1 cellular context compared by ENCODE assay signal in the genomic region with DNA sequence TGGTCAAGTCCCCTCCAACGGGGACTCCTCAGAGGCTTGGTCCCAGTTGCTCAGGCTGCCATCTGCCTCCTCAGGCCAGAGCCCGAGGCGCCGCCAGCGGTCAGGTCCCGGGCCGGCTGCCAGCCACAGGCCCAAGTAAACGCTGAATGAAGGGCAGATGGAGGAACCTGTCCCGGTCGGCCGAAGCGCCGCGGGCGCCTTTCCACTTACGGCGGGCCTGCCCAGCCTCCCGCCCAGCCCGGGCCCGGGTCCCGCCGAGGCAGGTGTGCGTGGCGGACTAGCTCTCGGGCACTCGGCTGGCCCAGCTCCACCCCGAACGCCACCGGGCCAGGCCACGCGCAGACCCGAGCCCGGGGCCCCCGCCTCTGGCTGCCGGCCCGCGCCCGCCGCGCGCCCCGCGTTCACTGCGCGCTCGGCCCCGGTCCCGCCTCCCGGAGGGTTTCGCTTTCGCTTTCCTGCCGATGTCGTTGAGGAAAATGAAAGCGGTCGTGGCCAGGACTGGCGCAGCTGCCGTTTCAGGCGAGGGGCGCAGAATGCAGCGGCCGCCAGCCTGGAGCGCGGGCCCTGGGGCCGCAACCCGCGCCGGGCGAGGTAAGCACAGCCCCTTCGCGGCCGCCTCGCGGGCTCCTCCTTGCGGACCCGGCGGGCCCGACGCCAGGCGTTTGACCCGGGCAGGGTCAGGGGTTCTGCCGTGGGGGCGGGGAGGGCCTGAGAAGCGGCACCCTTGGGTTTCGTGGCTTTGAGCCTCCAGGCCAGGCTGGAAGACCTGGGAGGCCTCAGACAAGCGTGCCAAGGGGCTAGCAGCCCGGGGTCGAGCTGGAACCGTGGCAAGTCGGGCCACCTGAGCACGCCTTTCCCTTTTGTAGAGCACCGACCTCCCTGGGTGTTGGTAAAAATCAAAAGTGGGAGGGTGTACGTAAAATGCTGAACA.
TF ChIP-seq lines count a peak whose summit lies in the region.

No MANE protein-coding gene starts in this region.

TF ChIP-seq in K562, 482 proteins besides CTCF, POLR2A, EP300 and RAD21 (continued from another document and continues in another):
- peak; percentile 51 for TF ChIP-seq EGR1 (conservative IDR thresholded peaks at IDR 0.05)
- TF ChIP-seq KLF10 (CRISPR knock-in tag; IDR thresholded peaks at IDR 0.05) = no peak
- TF ChIP-seq L3MBTL2 (IDR thresholded peaks at IDR 0.05) = peak; percentile 77
- TF ChIP-seq, protein P1, sequence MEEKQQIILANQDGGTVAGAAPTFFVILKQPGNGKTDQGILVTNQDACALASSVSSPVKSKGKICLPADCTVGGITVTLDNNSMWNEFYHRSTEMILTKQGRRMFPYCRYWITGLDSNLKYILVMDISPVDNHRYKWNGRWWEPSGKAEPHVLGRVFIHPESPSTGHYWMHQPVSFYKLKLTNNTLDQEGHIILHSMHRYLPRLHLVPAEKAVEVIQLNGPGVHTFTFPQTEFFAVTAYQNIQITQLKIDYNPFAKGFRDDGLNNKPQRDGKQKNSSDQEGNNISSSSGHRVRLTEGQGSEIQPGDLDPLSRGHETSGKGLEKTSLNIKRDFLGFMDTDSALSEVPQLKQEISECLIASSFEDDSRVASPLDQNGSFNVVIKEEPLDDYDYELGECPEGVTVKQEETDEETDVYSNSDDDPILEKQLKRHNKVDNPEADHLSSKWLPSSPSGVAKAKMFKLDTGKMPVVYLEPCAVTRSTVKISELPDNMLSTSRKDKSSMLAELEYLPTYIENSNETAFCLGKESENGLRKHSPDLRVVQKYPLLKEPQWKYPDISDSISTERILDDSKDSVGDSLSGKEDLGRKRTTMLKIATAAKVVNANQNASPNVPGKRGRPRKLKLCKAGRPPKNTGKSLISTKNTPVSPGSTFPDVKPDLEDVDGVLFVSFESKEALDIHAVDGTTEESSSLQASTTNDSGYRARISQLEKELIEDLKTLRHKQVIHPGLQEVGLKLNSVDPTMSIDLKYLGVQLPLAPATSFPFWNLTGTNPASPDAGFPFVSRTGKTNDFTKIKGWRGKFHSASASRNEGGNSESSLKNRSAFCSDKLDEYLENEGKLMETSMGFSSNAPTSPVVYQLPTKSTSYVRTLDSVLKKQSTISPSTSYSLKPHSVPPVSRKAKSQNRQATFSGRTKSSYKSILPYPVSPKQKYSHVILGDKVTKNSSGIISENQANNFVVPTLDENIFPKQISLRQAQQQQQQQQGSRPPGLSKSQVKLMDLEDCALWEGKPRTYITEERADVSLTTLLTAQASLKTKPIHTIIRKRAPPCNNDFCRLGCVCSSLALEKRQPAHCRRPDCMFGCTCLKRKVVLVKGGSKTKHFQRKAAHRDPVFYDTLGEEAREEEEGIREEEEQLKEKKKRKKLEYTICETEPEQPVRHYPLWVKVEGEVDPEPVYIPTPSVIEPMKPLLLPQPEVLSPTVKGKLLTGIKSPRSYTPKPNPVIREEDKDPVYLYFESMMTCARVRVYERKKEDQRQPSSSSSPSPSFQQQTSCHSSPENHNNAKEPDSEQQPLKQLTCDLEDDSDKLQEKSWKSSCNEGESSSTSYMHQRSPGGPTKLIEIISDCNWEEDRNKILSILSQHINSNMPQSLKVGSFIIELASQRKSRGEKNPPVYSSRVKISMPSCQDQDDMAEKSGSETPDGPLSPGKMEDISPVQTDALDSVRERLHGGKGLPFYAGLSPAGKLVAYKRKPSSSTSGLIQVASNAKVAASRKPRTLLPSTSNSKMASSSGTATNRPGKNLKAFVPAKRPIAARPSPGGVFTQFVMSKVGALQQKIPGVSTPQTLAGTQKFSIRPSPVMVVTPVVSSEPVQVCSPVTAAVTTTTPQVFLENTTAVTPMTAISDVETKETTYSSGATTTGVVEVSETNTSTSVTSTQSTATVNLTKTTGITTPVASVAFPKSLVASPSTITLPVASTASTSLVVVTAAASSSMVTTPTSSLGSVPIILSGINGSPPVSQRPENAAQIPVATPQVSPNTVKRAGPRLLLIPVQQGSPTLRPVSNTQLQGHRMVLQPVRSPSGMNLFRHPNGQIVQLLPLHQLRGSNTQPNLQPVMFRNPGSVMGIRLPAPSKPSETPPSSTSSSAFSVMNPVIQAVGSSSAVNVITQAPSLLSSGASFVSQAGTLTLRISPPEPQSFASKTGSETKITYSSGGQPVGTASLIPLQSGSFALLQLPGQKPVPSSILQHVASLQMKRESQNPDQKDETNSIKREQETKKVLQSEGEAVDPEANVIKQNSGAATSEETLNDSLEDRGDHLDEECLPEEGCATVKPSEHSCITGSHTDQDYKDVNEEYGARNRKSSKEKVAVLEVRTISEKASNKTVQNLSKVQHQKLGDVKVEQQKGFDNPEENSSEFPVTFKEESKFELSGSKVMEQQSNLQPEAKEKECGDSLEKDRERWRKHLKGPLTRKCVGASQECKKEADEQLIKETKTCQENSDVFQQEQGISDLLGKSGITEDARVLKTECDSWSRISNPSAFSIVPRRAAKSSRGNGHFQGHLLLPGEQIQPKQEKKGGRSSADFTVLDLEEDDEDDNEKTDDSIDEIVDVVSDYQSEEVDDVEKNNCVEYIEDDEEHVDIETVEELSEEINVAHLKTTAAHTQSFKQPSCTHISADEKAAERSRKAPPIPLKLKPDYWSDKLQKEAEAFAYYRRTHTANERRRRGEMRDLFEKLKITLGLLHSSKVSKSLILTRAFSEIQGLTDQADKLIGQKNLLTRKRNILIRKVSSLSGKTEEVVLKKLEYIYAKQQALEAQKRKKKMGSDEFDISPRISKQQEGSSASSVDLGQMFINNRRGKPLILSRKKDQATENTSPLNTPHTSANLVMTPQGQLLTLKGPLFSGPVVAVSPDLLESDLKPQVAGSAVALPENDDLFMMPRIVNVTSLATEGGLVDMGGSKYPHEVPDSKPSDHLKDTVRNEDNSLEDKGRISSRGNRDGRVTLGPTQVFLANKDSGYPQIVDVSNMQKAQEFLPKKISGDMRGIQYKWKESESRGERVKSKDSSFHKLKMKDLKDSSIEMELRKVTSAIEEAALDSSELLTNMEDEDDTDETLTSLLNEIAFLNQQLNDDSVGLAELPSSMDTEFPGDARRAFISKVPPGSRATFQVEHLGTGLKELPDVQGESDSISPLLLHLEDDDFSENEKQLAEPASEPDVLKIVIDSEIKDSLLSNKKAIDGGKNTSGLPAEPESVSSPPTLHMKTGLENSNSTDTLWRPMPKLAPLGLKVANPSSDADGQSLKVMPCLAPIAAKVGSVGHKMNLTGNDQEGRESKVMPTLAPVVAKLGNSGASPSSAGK (IDR thresholded peaks at IDR 0.05) = peak; percentile 37; the same call in 1 of the 2 replicates
- TF ChIP-seq FOXM1 (IDR thresholded peaks at IDR 0.05; ENCODE audit: low read depth) = 0 out of 2 replicates have a peak, but pooled peaks have one; percentile 25
- no peak for TF ChIP-seq FOXM1 (CRISPR knock-in tag; IDR thresholded peaks at IDR 0.05; ENCODE audit: low read depth)
- TF ChIP-seq, protein P2, sequence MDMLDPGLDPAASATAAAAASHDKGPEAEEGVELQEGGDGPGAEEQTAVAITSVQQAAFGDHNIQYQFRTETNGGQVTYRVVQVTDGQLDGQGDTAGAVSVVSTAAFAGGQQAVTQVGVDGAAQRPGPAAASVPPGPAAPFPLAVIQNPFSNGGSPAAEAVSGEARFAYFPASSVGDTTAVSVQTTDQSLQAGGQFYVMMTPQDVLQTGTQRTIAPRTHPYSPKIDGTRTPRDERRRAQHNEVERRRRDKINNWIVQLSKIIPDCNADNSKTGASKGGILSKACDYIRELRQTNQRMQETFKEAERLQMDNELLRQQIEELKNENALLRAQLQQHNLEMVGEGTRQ (CRISPR knock-in tag; IDR thresholded peaks at IDR 0.05) = no peak
- TF ChIP-seq KDM2B (CRISPR knock-in tag; IDR thresholded peaks at IDR 0.05) = peak; percentile 2; the same call in 1 of the 2 replicates
- peak; percentile 93 for TF ChIP-seq RBFOX2 (IDR thresholded peaks at IDR 0.05; ENCODE audit: low read depth, low read length)
- TF ChIP-seq NR2C2 (CRISPR knock-in tag; IDR thresholded peaks at IDR 0.05) = peak; percentile 64; the same call in 1 of the 2 replicates
- peak; percentile 98 for TF ChIP-seq NR2C2 (tag; IDR thresholded peaks at IDR 0.05)
- TF ChIP-seq, protein P3, sequence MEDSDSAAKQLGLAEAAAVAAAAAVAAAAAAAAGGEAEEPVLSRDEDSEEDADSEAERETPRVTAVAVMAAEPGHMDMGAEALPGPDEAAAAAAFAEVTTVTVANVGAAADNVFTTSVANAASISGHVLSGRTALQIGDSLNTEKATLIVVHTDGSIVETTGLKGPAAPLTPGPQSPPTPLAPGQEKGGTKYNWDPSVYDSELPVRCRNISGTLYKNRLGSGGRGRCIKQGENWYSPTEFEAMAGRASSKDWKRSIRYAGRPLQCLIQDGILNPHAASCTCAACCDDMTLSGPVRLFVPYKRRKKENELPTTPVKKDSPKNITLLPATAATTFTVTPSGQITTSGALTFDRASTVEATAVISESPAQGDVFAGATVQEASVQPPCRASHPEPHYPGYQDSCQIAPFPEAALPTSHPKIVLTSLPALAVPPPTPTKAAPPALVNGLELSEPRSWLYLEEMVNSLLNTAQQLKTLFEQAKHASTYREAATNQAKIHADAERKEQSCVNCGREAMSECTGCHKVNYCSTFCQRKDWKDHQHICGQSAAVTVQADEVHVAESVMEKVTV (CRISPR knock-in tag; IDR thresholded peaks at IDR 0.05) = peak; percentile 56; the same call in 1 of the 2 replicates
- no peak for TF ChIP-seq ZNF165 (CRISPR knock-in tag; IDR thresholded peaks at IDR 0.05; ENCODE audit: borderline replicate concordance)
- TF ChIP-seq PHF20 (IDR thresholded peaks at IDR 0.05; ENCODE audit: partially characterized antibody) = peak; percentile 28
- peak; percentile 86 for TF ChIP-seq SMAD4 (CRISPR knock-in tag; conservative IDR thresholded peaks at IDR 0.05)
- TF ChIP-seq CTBP1 (IDR thresholded peaks at IDR 0.05; ENCODE audit: borderline replicate concordance) = peak; percentile 95
- peak; percentile 67 to 75; a peak in 2 of 4 replicates for TF ChIP-seq NRF1 (conservative IDR thresholded peaks at IDR 0.05 in 1 of 2, IDR thresholded peaks at IDR 0.05 in 1 of 2)
- 0 out of 2 replicates have a peak, but pooled peaks have one; percentile 14 for TF ChIP-seq CREB1 (IDR thresholded peaks at IDR 0.05)
- TF ChIP-seq CREB1 (CRISPR knock-in tag; IDR thresholded peaks at IDR 0.05) = peak; percentile 54; the same call in 1 of the 2 replicates
- TF ChIP-seq RHOXF2B (CRISPR knock-in tag; conservative IDR thresholded peaks at IDR 0.05) = no peak
- peak; percentile 9; the same call in 1 of the 2 replicates for TF ChIP-seq STAG1 (CRISPR knock-in tag; IDR thresholded peaks at IDR 0.05; ENCODE audit: borderline replicate concordance)
- peak; percentile 48 for TF ChIP-seq TAF1 (IDR thresholded peaks at IDR 0.05; ENCODE audit: control insufficient read depth, extremely low read depth, insufficient read depth, low read length, severe bottlenecking)
- TF ChIP-seq PCBP2 (IDR thresholded peaks at IDR 0.05; ENCODE audit: low read depth, low read length, poor library complexity, severe bottlenecking) = no peak
- no peak for TF ChIP-seq BRCA1 (IDR thresholded peaks at IDR 0.05)
- 0 out of 2 replicates have a peak, but pooled peaks have one; percentile 62 for TF ChIP-seq BRCA1 (CRISPR knock-in tag; IDR thresholded peaks at IDR 0.05)
- no peak for TF ChIP-seq ARNT (IDR thresholded peaks at IDR 0.05)
- peak; percentile 70 for TF ChIP-seq KDM5B (IDR thresholded peaks at IDR 0.05; ENCODE audit: insufficient replicate concordance, low read depth, low read length)
- TF ChIP-seq FOXP1 (CRISPR knock-in tag; IDR thresholded peaks at IDR 0.05) = peak; percentile 47; the same call in 1 of the 2 replicates
- TF ChIP-seq, protein P4, sequence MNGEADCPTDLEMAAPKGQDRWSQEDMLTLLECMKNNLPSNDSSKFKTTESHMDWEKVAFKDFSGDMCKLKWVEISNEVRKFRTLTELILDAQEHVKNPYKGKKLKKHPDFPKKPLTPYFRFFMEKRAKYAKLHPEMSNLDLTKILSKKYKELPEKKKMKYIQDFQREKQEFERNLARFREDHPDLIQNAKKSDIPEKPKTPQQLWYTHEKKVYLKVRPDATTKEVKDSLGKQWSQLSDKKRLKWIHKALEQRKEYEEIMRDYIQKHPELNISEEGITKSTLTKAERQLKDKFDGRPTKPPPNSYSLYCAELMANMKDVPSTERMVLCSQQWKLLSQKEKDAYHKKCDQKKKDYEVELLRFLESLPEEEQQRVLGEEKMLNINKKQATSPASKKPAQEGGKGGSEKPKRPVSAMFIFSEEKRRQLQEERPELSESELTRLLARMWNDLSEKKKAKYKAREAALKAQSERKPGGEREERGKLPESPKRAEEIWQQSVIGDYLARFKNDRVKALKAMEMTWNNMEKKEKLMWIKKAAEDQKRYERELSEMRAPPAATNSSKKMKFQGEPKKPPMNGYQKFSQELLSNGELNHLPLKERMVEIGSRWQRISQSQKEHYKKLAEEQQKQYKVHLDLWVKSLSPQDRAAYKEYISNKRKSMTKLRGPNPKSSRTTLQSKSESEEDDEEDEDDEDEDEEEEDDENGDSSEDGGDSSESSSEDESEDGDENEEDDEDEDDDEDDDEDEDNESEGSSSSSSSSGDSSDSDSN (IDR thresholded peaks at IDR 0.05; ENCODE audit: borderline replicate concordance in 1 of 2, low read depth in 2 of 2, low read length in 2 of 2) = peak in 1 of 2 experiments; percentile 76; a peak in 3 of 4 replicates
- TF ChIP-seq RB1 (IDR thresholded peaks at IDR 0.05; ENCODE audit: low read depth) = peak; percentile 91
- TF ChIP-seq POLR2H (tag; IDR thresholded peaks at IDR 0.05; ENCODE audit: low read depth) = peak; percentile 64
- TF ChIP-seq, protein P5, sequence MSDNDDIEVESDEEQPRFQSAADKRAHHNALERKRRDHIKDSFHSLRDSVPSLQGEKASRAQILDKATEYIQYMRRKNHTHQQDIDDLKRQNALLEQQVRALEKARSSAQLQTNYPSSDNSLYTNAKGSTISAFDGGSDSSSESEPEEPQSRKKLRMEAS (CRISPR knock-in tag; IDR thresholded peaks at IDR 0.05) = peak; percentile 60; the same call in 1 of the 2 replicates
- TF ChIP-seq, protein P6, sequence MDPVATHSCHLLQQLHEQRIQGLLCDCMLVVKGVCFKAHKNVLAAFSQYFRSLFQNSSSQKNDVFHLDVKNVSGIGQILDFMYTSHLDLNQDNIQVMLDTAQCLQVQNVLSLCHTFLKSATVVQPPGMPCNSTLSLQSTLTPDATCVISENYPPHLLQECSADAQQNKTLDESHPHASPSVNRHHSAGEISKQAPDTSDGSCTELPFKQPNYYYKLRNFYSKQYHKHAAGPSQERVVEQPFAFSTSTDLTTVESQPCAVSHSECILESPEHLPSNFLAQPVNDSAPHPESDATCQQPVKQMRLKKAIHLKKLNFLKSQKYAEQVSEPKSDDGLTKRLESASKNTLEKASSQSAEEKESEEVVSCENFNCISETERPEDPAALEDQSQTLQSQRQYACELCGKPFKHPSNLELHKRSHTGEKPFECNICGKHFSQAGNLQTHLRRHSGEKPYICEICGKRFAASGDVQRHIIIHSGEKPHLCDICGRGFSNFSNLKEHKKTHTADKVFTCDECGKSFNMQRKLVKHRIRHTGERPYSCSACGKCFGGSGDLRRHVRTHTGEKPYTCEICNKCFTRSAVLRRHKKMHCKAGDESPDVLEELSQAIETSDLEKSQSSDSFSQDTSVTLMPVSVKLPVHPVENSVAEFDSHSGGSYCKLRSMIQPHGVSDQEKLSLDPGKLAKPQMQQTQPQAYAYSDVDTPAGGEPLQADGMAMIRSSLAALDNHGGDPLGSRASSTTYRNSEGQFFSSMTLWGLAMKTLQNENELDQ (CRISPR knock-in tag; IDR thresholded peaks at IDR 0.05; ENCODE audit: borderline replicate concordance) = no peak
